In the genomic region with DNA sequence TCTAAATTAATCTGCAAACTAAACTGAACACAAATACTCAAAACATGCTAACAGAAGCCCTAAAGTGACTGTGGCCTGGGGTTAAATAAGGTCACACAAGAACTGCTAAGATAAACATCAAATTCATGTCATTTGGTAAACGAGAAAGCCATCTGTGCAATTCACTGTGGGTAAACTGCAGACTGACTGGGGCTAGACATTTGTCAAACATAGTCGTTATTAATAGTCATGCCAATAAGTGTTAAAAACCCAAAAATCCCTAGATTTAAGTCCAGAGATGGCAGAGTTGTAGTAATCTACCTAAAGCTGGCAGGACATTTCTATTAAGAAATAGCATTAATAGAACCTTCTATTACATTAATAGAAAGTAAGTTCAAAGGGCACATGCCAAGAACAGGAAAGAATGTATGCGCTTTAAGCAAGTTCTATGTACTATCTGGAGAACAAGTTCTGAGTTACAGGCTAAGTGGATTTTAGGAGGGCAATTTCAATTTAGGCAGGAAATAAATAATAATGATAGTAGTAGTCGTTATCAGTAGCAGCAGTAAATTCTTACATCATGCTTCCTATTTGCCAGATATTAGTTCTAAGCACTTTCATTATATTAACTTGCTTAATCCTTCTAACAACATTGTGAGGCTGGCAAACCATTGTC, we compare ENCODE assay signal across 11 cellular contexts. TPM values are rescaled to one million over a fixed set of nuclear protein-coding genes. Genes with fewer than 3 reads are reported as not detected.
DNase-seq lines count a peak whose midpoint lies in the region; ATAC-seq, FAIRE-seq and TF ChIP-seq lines count a peak whose summit lies in the region.
"Had no signal": no experiment of that assay in that cellular context is flagged by ENCODE, and none has a peak within 500 bp of the region (broad histone marks: within the 10 kb centered on the region; RNA-seq: fewer than 3 reads in every experiment).

No MANE protein-coding gene starts in this region.

- peak overlapping the region; percentile 56 for H3K4me2 ChIP-seq in GM12878 (ENCODE audit: control insufficient read depth, insufficient read depth)

- no peak for TF ChIP-seq CTCF in GM12878 (IDR thresholded peaks at IDR 0.05 in 2 of 3, conservative IDR thresholded peaks at IDR 0.05 in 1 of 3; ENCODE audit: control insufficient read depth in 2 of 3, extremely low read depth in 1 of 3, insufficient read depth in 1 of 3, low read depth in 3 of 3, low read length in 3 of 3)

- no peaks in the 10 kb centered on the region for H3K27me3 ChIP-seq in GM12878 (replicated peaks in 1 of 2; ENCODE audit: control insufficient read depth in 2 of 2, insufficient read depth in 2 of 2, low read length in 1 of 2)

- no peaks in the 10 kb centered on the region for H3K9me3 ChIP-seq in GM12878 (replicated peaks; ENCODE audit: control insufficient read depth, insufficient read depth, low read length)

- H3K9ac ChIP-seq in GM12878 (ENCODE audit: control insufficient read depth, insufficient read depth, low read length), result peak overlapping the region; percentile 2; the same call in 1 of the 2 replicates

- BruUV-seq in GM12878 (replicated peaks; lab: Mats Ljungman, UMichigan), result no TSS peak

- no peaks in the 10 kb centered on the region for H3K36me3 ChIP-seq in GM12878 (ENCODE audit: control insufficient read depth in 2 of 2, insufficient read depth in 2 of 2, low read length in 1 of 2)

- no peaks in the 10 kb centered on the region for H3K27me3 Mint-ChIP-seq in activated CD8-positive, alpha-beta memory T cell treated with anti-CD3 and anti-CD28 coated beads, Interleukin-2, amount 10 ng/mL, durations not matched to agents 7 days and 5 days
- H3K27me3 Mint-ChIP-seq: progenitor cell of endocrine pancreas had no signal

- SMC1A ChIA-PET in GM12878 (lab: Charles Lee; ENCODE audit: uncharacterized antibody, unreplicated experiment), result interaction anchor here (1.7 to 4.4 kb wide), 2 partner anchors 8 to 11 kb away, joined by 9 to 39 read pairs; partner anchors contain the start of gene EDEM3

- CTCF ChIA-PET in activated CD8-positive, alpha-beta memory T cell treated with anti-CD3 and anti-CD28 coated beads, Interleukin-2, amount 10 ng/mL, durations not matched to agents 7 days and 5 days (lab: Charles Lee), result no interaction called here
- CTCF ChIA-PET in GM12878 (lab: Yijun Ruan, JAX), result interaction anchor here (1.0 kb wide), 1 partner anchor 8 kb away, joined by 7 read pairs; the partner anchor contains the start of gene EDEM3

- H3K4me3 ChIP-seq in GM12878, result no peak overlapping the region

- peak; percentile 38 for FAIRE-seq in GM12878 (lab: Jason Lieb, UNC)

- POLR2A ChIA-PET in GM12878 (lab: Charles Lee), result interaction anchor here (1.2 kb wide), 1 partner anchor 9 kb away, joined by 7 read pairs; the partner anchor contains the start of gene EDEM3

- peak overlapping the region; percentile 60 for H3K27ac ChIP-seq in GM12878 (ENCODE audit: control insufficient read depth, insufficient read depth)

- TF ChIP-seq POLR2A in GM12878 (IDR thresholded peaks at IDR 0.05; ENCODE audit: low read depth, low read length), result no peak

- in situ Hi-C loops in GM12878 (cut with MboI), result loop anchor here (25.0 kb wide), 1 partner anchor 1616 kb away; no protein-coding TSS in a partner anchor

- TF ChIP-seq EP300 in GM12878 (IDR thresholded peaks at IDR 0.05; ENCODE audit: borderline replicate concordance in 1 of 2, control insufficient read depth in 1 of 2, low read depth in 2 of 2, low read length in 2 of 2), result peak in 1 of 2 experiments; percentile 69; a peak in 1 of 4 replicates

- no peak overlapping the region for H3K4me3 Mint-ChIP-seq in activated CD8-positive, alpha-beta memory T cell treated with anti-CD3 and anti-CD28 coated beads, Interleukin-2, amount 10 ng/mL, durations not matched to agents 7 days and 5 days
- peak overlapping the region; percentile 44 for H3K4me3 Mint-ChIP-seq in stimulated activated effector memory CD8-positive, alpha-beta T cell treated with anti-CD3 and anti-CD28 coated beads, Interleukin-12 subunit alpha, Interleukin-12 subunit beta, amount 100 ng/mL, for 72 hours

- 51% methylated on average over 4 of the region's 4 CpGs for WGBS in GM12878 (ENCODE audit: insufficient coverage, insufficient replicate concordance, low lambda C conversion rate, missing lambda C conversion rate)

- intact Hi-C loops in GM12878 (cut with micrococcal nuclease; ENCODE audit: unreplicated experiment), result loop anchor here (5.0 kb wide), 1 partner anchor 236 kb away; no protein-coding TSS in a partner anchor

- H3K27ac Mint-ChIP-seq in activated CD8-positive, alpha-beta memory T cell treated with anti-CD3 and anti-CD28 coated beads, Interleukin-2, amount 10 ng/mL, durations not matched to agents 7 days and 5 days, result peak overlapping the region; percentile 72
- peak overlapping the region; percentile 86 for H3K27ac Mint-ChIP-seq in stimulated activated effector memory CD8-positive, alpha-beta T cell treated with anti-CD3 and anti-CD28 coated beads, Interleukin-12 subunit alpha, Interleukin-12 subunit beta, amount 100 ng/mL, for 72 hours
- H3K27ac Mint-ChIP-seq: progenitor cell of endocrine pancreas had no signal

- H3K79me2 ChIP-seq in GM12878 (ENCODE audit: control insufficient read depth, insufficient read depth, low read length), result peaks cover 19% of the 10 kb centered on the region

- TF ChIP-seq RAD21 in GM12878 (IDR thresholded peaks at IDR 0.05; ENCODE audit: insufficient read depth, low read depth, low read length), result no peak

- H4K20me1 ChIP-seq in GM12878 (ENCODE audit: control insufficient read depth, insufficient read depth), result no peaks in the 10 kb centered on the region

- H3K4me1 ChIP-seq in GM12878 (ENCODE audit: control insufficient read depth, insufficient read depth, low read length), result peaks cover 35% of the 10 kb centered on the region

- peaks cover 22% of the 10 kb centered on the region for H3K36me3 Mint-ChIP-seq in activated CD8-positive, alpha-beta memory T cell treated with anti-CD3 and anti-CD28 coated beads, Interleukin-2, amount 10 ng/mL, durations not matched to agents 7 days and 5 days
- peaks cover 22% of the 10 kb centered on the region for H3K36me3 Mint-ChIP-seq in stimulated activated effector memory CD8-positive, alpha-beta T cell treated with anti-CD3 and anti-CD28 coated beads, Interleukin-12 subunit alpha, Interleukin-12 subunit beta, amount 100 ng/mL, for 72 hours

- RAD21 ChIA-PET in GM12878 (lab: Charles Lee; ENCODE audit: unreplicated experiment), result interaction anchor here (1.0 kb wide), 1 partner anchor 9 kb away, joined by 4 read pairs; no protein-coding TSS in a partner anchor

- H3K4me1 Mint-ChIP-seq in activated CD8-positive, alpha-beta memory T cell treated with anti-CD3 and anti-CD28 coated beads, Interleukin-2, amount 10 ng/mL, durations not matched to agents 7 days and 5 days, result peaks cover 61% of the 10 kb centered on the region
- H3K4me1 Mint-ChIP-seq in stimulated activated effector memory CD8-positive, alpha-beta T cell treated with anti-CD3 and anti-CD28 coated beads, Interleukin-12 subunit alpha, Interleukin-12 subunit beta, amount 100 ng/mL, for 72 hours, result peaks cover 30% of the 10 kb centered on the region

- H2AFZ ChIP-seq in GM12878 (ENCODE audit: control insufficient read depth, low read depth, low read length), result peak overlapping the region; percentile 15; the same call in 1 of the 2 replicates

- no peaks in the 10 kb centered on the region for H3K9me3 Mint-ChIP-seq in activated CD8-positive, alpha-beta memory T cell treated with anti-CD3 and anti-CD28 coated beads, Interleukin-2, amount 10 ng/mL, durations not matched to agents 7 days and 5 days (ENCODE audit: low read depth)
- no peaks in the 10 kb centered on the region for H3K9me3 Mint-ChIP-seq in stimulated activated effector memory CD8-positive, alpha-beta T cell treated with anti-CD3 and anti-CD28 coated beads, Interleukin-12 subunit alpha, Interleukin-12 subunit beta, amount 100 ng/mL, for 72 hours

- peak; percentile 71 for ATAC-seq in activated CD8-positive, alpha-beta memory T cell treated with anti-CD3 and anti-CD28 coated beads, Interleukin-2, amount 10 ng/mL, durations not matched to agents 7 days and 5 days
- ATAC-seq in GM12878, result peak; percentile 58
- ATAC-seq in stimulated activated effector memory CD8-positive, alpha-beta T cell treated with anti-CD3 and anti-CD28 coated beads, Interleukin-12 subunit alpha, Interleukin-12 subunit beta, amount 100 ng/mL, for 72 hours, result peak; percentile 92
- ATAC-seq: HCT116 had no signal

- peak; percentile 44 for DNase-seq in activated CD8-positive, alpha-beta memory T cell treated with anti-CD3 and anti-CD28 coated beads, Interleukin-2, amount 10 ng/mL, durations not matched to agents 7 days and 5 days
- DNase-seq in activated CD8-positive, alpha-beta memory T cell treated with anti-CD3 and anti-CD28 coated beads, Interleukin-2, amount 50 U/mL, for 48 hours, result no peak
- DNase-seq in LHCN-M2 (ENCODE audit: low read depth) (peak; percentile 6), GM12878 (ENCODE audit: low read depth, low spot score) (peak; percentile 23), dedifferentiated amniotic fluid mesenchymal stem cell (ENCODE audit: extremely low spot score) (no peak), COLO829 (ENCODE audit: low spot score) (no peak), AG20443 (ENCODE audit: low spot score) (no peak)
- no peak for DNase-seq in stimulated activated effector memory CD8-positive, alpha-beta T cell treated with anti-CD3 and anti-CD28 coated beads, Interleukin-12 subunit alpha, Interleukin-12 subunit beta, amount 100 ng/mL, for 72 hours (ENCODE audit: low spot score in 2 of 2)
- DNase-seq: cortex of kidney had no signal

RNA-seq across cellular contexts. Expression of gene EDEM3, which starts 8.6 kb away (rescaled TPM):
- total RNA-seq in activated CD8-positive, alpha-beta memory T cell treated with anti-CD3 and anti-CD28 coated beads, Interleukin-2, amount 10 ng/mL, durations not matched to agents 7 days and 5 days, result 10 to 100 TPM; 23.0 to 25.4 TPM
- 36.1 and 42.3 TPM in 2 replicates for total RNA-seq in LHCN-M2 (2014; rRNA removed)
- polyA plus RNA-seq in LHCN-M2 (2012), result 4.0 TPM
- total RNA-seq in GM12878 (2013; cell fraction: nucleolus; rRNA removed), result 29.6 and 30.7 TPM in 2 replicates
- 14.2 and 17.2 TPM in 2 replicates for total RNA-seq in GM12878 (2014; rRNA removed)
- 18.3 and 19.3 TPM in 2 replicates for total RNA-seq in GM12878 (2014; rRNA removed; fragmentation: Illumina TruSeq; extraction: Trizol)
- total RNA-seq in GM12878 (2021), result 12.9 and 19.0 TPM in 2 replicates
- polyA plus RNA-seq in GM12878 (2011; ENCODE audit: low read depth), result 4.3 TPM
- polyA plus RNA-seq in GM12878 (2011; rRNA removed), result 10.1 and 17.4 TPM in 2 replicates
- polyA plus RNA-seq in GM12878 (2011; cell fraction: cytosol; rRNA removed), result 4.8 and 5.5 TPM in 2 replicates
- 14.8 and 18.6 TPM in 2 replicates for polyA plus RNA-seq in GM12878 (2011; cell fraction: nucleus; rRNA removed)
- polyA plus RNA-seq in GM12878 (2012), result 6.6 and 9.6 TPM in 2 replicates
- 14.3 and 16.3 TPM in 2 replicates for polyA plus RNA-seq in GM12878 (2014; fragmentation: Illumina TruSeq; extraction: Trizol)
- 1 to 10 TPM; 6.4 to 9.2 TPM for polyA plus RNA-seq in GM12878 (2014; fragmentation: Nextera tagmentation; extraction: Ambion mirVana)
- 7.4 and 8.0 TPM in 2 replicates for polyA plus RNA-seq in GM12878 (2014; rRNA removed)
- 10 to 100 TPM; 15.5 to 18.3 TPM for polyA plus RNA-seq in GM12878 (2016; fragmentation: Nextera tagmentation; extraction: Ambion mirVana)
- polyA minus RNA-seq in GM12878 (2011; rRNA and poly(A)+ RNA removed), result 20.9 and 56.0 TPM in 2 replicates
- 9.3 and 20.7 TPM in 2 replicates for polyA minus RNA-seq in GM12878 (2011; cell fraction: cytosol; rRNA and poly(A)+ RNA removed)
- 9.1 and 11.7 TPM in 2 replicates for polyA minus RNA-seq in GM12878 (2011; cell fraction: nucleus; rRNA and poly(A)+ RNA removed)

Comparison
In these comparisons a context has a peak if more than half of its experiments do, and no peak if none do; other contexts are left out.
1. DNase-seq: peak in activated CD8-positive, alpha-beta memory T cell treated with anti-CD3 and anti-CD28 coated beads, Interleukin-2, amount 10 ng/mL, durations not matched to agents 7 days and 5 days (single experiment), LHCN-M2 (single experiment) and GM12878 (single experiment); none in activated CD8-positive, alpha-beta memory T cell treated with anti-CD3 and anti-CD28 coated beads, Interleukin-2, amount 50 U/mL, for 48 hours (single experiment), stimulated activated effector memory CD8-positive, alpha-beta T cell treated with anti-CD3 and anti-CD28 coated beads, Interleukin-12 subunit alpha, Interleukin-12 subunit beta, amount 100 ng/mL, for 72 hours (0 of 2), dedifferentiated amniotic fluid mesenchymal stem cell (single experiment), COLO829 (single experiment) and AG20443 (single experiment).
2. Peak in every context shown above with its lines, with median percentiles within 50 percentile points of each other: ATAC-seq.